In the genomic region with DNA sequence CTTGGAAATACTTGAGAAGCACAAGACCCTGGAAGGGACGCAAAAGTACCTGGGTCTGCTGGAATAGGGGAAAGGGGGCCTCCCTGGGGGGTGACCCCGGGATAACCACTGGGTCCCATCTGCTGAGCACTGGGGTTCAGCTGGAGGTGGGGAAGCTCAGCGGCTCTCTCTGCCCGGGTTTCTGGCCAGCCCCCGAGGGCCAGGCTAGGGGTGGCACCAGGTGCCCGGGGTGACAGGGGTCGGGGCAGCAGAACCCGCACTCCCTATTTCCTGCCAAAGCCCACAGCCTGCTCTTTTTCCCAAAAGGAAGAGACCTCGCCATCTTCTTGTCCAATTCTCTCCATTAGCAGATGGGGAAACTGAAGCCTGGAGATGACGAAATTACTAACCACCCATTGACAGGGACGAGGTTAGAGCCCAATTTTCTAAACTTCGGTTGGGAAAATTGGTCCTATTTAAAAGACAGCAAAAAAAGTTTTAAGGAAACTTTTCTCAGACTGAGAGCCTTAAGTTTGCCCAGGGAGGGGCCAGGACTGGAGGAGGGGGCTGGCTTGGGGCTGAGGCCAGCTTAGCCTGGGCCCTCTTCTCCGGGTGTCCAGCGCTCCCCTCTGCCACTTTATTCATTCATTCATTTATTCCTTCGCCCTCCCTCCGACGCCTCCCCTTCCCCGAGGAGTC, we compare ENCODE assay signal across 16 cellular contexts. TPM values are rescaled to one million over a fixed set of nuclear protein-coding genes. Genes with fewer than 3 reads are reported as not detected.
DNase-seq lines count a peak whose midpoint lies in the region; ATAC-seq, FAIRE-seq and TF ChIP-seq lines count a peak whose summit lies in the region.
"Had no signal": no experiment of that assay in that cellular context is flagged by ENCODE, and none has a peak within 500 bp of the region (broad histone marks: within the 10 kb centered on the region; RNA-seq: fewer than 3 reads in every experiment).

No MANE protein-coding gene starts in this region.

- H3K4me1 ChIP-seq in kidney (ENCODE audit: control insufficient read depth in 1 of 2, insufficient read depth in 1 of 2, low read depth in 1 of 2, low read length in 2 of 2) (peaks cover 0 to 2% of the 10 kb centered on the region in 2 donors), skeletal muscle satellite cell (ENCODE audit: control insufficient read depth, insufficient read depth, low read length) (peaks cover 16% of the 10 kb centered on the region), stomach (peaks cover 24 to 44% (median 35%) of the 10 kb centered on the region in 4 donors)

- peak overlapping the region; percentile 21 for H3K4me2 ChIP-seq in skeletal muscle satellite cell (ENCODE audit: low read length)

- H3K27me3 Mint-ChIP-seq in activated T-cell treated with anti-CD3 and anti-CD28 coated beads, Interleukin-2, amount 50 U/mL, for 4 hours (ENCODE audit: low read depth), result peaks cover 87% of the 10 kb centered on the region
- H3K27me3 Mint-ChIP-seq in T-helper 2 cell treated with Interferon-gamma antibody and Interleukin-4, amounts not matched to agents 5 μg/mL and 100 μg/mL, for 36 hours (ENCODE audit: low read depth), result peaks cover 84% of the 10 kb centered on the region

- H3K36me3 ChIP-seq in kidney (ENCODE audit: control insufficient read depth in 1 of 2, insufficient read depth in 2 of 2, low read length in 2 of 2) (no peaks in the 10 kb centered on the region), skeletal muscle satellite cell (ENCODE audit: insufficient read depth, low read length) (no peaks in the 10 kb centered on the region), stomach (no peaks in the 10 kb centered on the region)
- H3K36me3 ChIP-seq: heart left ventricle had no signal

- no peak for TF ChIP-seq EP300 in stomach (IDR thresholded peaks at IDR 0.05)

- peak overlapping the region in 1 of 2 donors; percentile 51 for H3K9ac ChIP-seq in kidney (ENCODE audit: low read length in 2 of 2)
- H3K9ac ChIP-seq in skeletal muscle satellite cell (ENCODE audit: low read depth, low read length), result no peak overlapping the region

- H3K4me3 Mint-ChIP-seq in activated T-cell treated with anti-CD3 and anti-CD28 coated beads, Interleukin-2, amount 50 U/mL, for 4 hours, result no peak overlapping the region
- peak overlapping the region; percentile 79 for H3K4me3 Mint-ChIP-seq in T-helper 2 cell treated with Interferon-gamma antibody and Interleukin-4, amounts not matched to agents 5 μg/mL and 100 μg/mL, for 36 hours

- FAIRE-seq in kidney (lab: Jason Lieb, UNC), result no peak
- FAIRE-seq: astrocyte, endometrium had no signal

- DNase-seq in activated T-cell treated with anti-CD3 and anti-CD28 coated beads, Interleukin-2, amount 50 U/mL, for 1 hour, result peak; percentile 26
- DNase-seq in activated T-cell treated with anti-CD3 and anti-CD28 coated beads, Interleukin-2, amount 50 U/mL, for 4 hours, result no peak
- no peak for DNase-seq in T-helper 2 cell treated with Interferon-gamma antibody and Interleukin-4, amounts not matched to agents 5 μg/mL and 100 μg/mL, for 36 hours (ENCODE audit: low spot score)
- DNase-seq in kidney (no peak), SHP77 treated with DMSO at 0.1 percent for 48 hours (lab: John Stamatoyannopoulos, UW) (no peak), stomach (no peak)
- DNase-seq: ACHN; heart left ventricle; naive B cell; NCI-H2029 treated with DMSO at 0.1 percent for 48 hours; NCI-H510A; stimulated activated CD4-positive, alpha-beta T cell treated with anti-CD3 and anti-CD28 coated beads, Interleukin-12 subunit alpha, Interleukin-12 subunit beta, amount 100 ng/mL, for 4 hours had no signal

- peaks cover 92% of the 10 kb centered on the region for H3K27me3 ChIP-seq in skeletal muscle satellite cell (ENCODE audit: control insufficient read depth, insufficient read depth, low read length)
- peaks cover 46 to 100% (median 96%) of the 10 kb centered on the region in 3 donors for H3K27me3 ChIP-seq in stomach

- no peaks in the 10 kb centered on the region for H3K9me3 ChIP-seq in kidney (ENCODE audit: control insufficient read depth in 1 of 2, low read length in 2 of 2)
- no peaks in the 10 kb centered on the region for H3K9me3 ChIP-seq in skeletal muscle satellite cell (replicated peaks; ENCODE audit: low read length)
- peaks cover 0 to 8% (median 0%) of the 10 kb centered on the region in 4 donors for H3K9me3 ChIP-seq in stomach
- H3K9me3 ChIP-seq: heart left ventricle had no signal

- peaks cover 25% of the 10 kb centered on the region for H3K4me1 Mint-ChIP-seq in activated T-cell treated with anti-CD3 and anti-CD28 coated beads, Interleukin-2, amount 50 U/mL, for 4 hours (ENCODE audit: low read depth)
- H3K4me1 Mint-ChIP-seq in T-helper 2 cell treated with Interferon-gamma antibody and Interleukin-4, amounts not matched to agents 5 μg/mL and 100 μg/mL, for 36 hours (ENCODE audit: low read depth), result peaks cover 38% of the 10 kb centered on the region

- TF ChIP-seq POLR2A in stomach (IDR thresholded peaks at IDR 0.05), result no peak

- H3K36me3 Mint-ChIP-seq in activated T-cell treated with anti-CD3 and anti-CD28 coated beads, Interleukin-2, amount 50 U/mL, for 4 hours (ENCODE audit: insufficient read depth), result peaks cover 2% of the 10 kb centered on the region
- peaks cover 5% of the 10 kb centered on the region for H3K36me3 Mint-ChIP-seq in T-helper 2 cell treated with Interferon-gamma antibody and Interleukin-4, amounts not matched to agents 5 μg/mL and 100 μg/mL, for 36 hours (ENCODE audit: low read depth)

- H3K27ac ChIP-seq in kidney (ENCODE audit: low read depth in 2 of 2, low read length in 2 of 2), result peak overlapping the region; percentile 49 to 71
- no peak overlapping the region for H3K27ac ChIP-seq in stomach
- H3K27ac ChIP-seq: heart left ventricle had no signal

- ATAC-seq in activated T-cell treated with anti-CD3 and anti-CD28 coated beads, Interleukin-2, amount 50 U/mL, for 4 hours, result no peak
- no peak for ATAC-seq in HG02870 (IDR thresholded peaks at IDR 0.05; ENCODE audit: unreplicated experiment)
- ATAC-seq: heart left ventricle had no signal

- no peak for TF ChIP-seq CTCF in kidney (IDR thresholded peaks at IDR 0.05; ENCODE audit: borderline replicate concordance, extremely low read depth, insufficient read depth)
- TF ChIP-seq CTCF in stomach (IDR thresholded peaks at IDR 0.05), result no peak

- 9 to 14% (median 11%) methylated on average over 12 to 18 of the region's 18 CpGs for WGBS in stomach, 5 donors

- peaks cover 12% of the 10 kb centered on the region for H3K9me3 Mint-ChIP-seq in activated T-cell treated with anti-CD3 and anti-CD28 coated beads, Interleukin-2, amount 50 U/mL, for 4 hours
- H3K9me3 Mint-ChIP-seq in T-helper 2 cell treated with Interferon-gamma antibody and Interleukin-4, amounts not matched to agents 5 μg/mL and 100 μg/mL, for 36 hours, result no peaks in the 10 kb centered on the region

- H3K4me3 ChIP-seq in kidney (ENCODE audit: low read length in 2 of 2) (peak overlapping the region in 1 of 2 donors; percentile 6), skeletal muscle satellite cell (ENCODE audit: low read length) (no peak overlapping the region), stomach (no peak overlapping the region)
- H3K4me3 ChIP-seq: heart left ventricle had no signal

- intact Hi-C loops in kidney (cut with DNase I), result no loop called here
- intact Hi-C loops in stomach (cut with DNase I; ENCODE audit: low total_unique reads), result no loop called here

- H3K27ac Mint-ChIP-seq in T-helper 2 cell treated with Interferon-gamma antibody and Interleukin-4, amounts not matched to agents 5 μg/mL and 100 μg/mL, for 36 hours, result peak overlapping the region; percentile 44

RNA-seq across cellular contexts. Expression of a gene that starts 17.8 kb away (rescaled TPM):
- total RNA-seq in activated T-cell treated with anti-CD3 and anti-CD28 coated beads, Interleukin-2, amount 50 U/mL, for 4 hours, result 10 to 100 TPM; 28.1 to 71.9 (median 42.1) TPM
- total RNA-seq in kidney, result 23.5 TPM
- 45.9 TPM for polyA plus RNA-seq in kidney (ENCODE audit: insufficient read depth, low read depth, low replicate concordance)
- total RNA-seq in skeletal muscle satellite cell (2012; rRNA removed), result 0.22 TPM in 1 of 2 replicates, not detected in the other
- total RNA-seq in stomach, result 1 to 10 TPM in 1 of 5 donors, under 1 TPM in 2, not detected in 2; 0.14 to 1.2 (median 0.18) TPM
- under 1 TPM; 0.12 to 0.46 (median 0.18) TPM for polyA plus RNA-seq in stomach

Comparison
In these comparisons a context has a peak if more than half of its experiments do, and no peak if none do; other contexts are left out.
1. H3K27ac ChIP-seq: peak in kidney (2 of 2); none in stomach (0 of 5).
2. RNA of a gene that starts 17.8 kb away (total RNA-seq): 28.1 to 71.9 TPM in activated T-cell treated with anti-CD3 and anti-CD28 coated beads, Interleukin-2, amount 50 U/mL, for 4 hours and 23.5 TPM in kidney (single experiment); 0.14 to 1.2 TPM in stomach; every median in the first group is over 10 times any median in the second.